In genomic region chr3:13280856-13281656, GRCh38 we compare ENCODE assay signal across 1 cellular context.
A peak's percentile ranks its signal among the peaks of the same experiment; 100 is the strongest.
TF ChIP-seq lines count a peak whose summit lies in the region.

No MANE protein-coding gene starts in this region.

TF ChIP-seq in HepG2, 621 proteins besides CTCF, POLR2A, EP300 and RAD21 (continued from another document):
- TF ChIP-seq ZNF550 (CRISPR knock-in tag; IDR thresholded peaks at IDR 0.05; ENCODE audit: borderline replicate concordance) (no peak), BRF2 (CRISPR knock-in tag; IDR thresholded peaks at IDR 0.05) (no peak), TOPORS (CRISPR knock-in tag; IDR thresholded peaks at IDR 0.05) (0 out of 2 replicates have a peak, but pooled peaks have one; percentile 18), ZNF788 (CRISPR knock-in tag; IDR thresholded peaks at IDR 0.05; ENCODE audit: borderline replicate concordance) (no peak), BCL3 (CRISPR knock-in tag; IDR thresholded peaks at IDR 0.05) (peak; percentile 50; the same call in 1 of the 2 replicates), ZNF432 (CRISPR knock-in tag; IDR thresholded peaks at IDR 0.05; ENCODE audit: borderline replicate concordance) (no peak)
TF ChIP-seq in HepG2: peak in this region for 30.
